ENCODE assay signal across 18 cellular contexts in genomic region chr6:77040566-77041195, GRCh38.
A peak's percentile ranks its signal among the peaks of the same experiment; 100 is the strongest.
DNase-seq lines count a peak whose midpoint lies in the region; ATAC-seq and TF ChIP-seq lines count a peak whose summit lies in the region.
"Had no signal": no experiment of that assay in that cellular context is flagged by ENCODE, and none has a peak within 500 bp of the region (broad histone marks: within the 10 kb centered on the region; RNA-seq: fewer than 3 reads in every experiment).

No MANE protein-coding gene starts in this region.

- POLR2A ChIA-PET in SK-N-SH (lab: Yijun Ruan, JAX): no interaction called here
- POLR2A ChIA-PET in activated CD8-positive, alpha-beta T cell treated with anti-CD3 and anti-CD28 coated beads for 36 hours (lab: Charles Lee): no interaction called here

- H3K4me2 ChIP-seq in SK-N-SH: no peak overlapping the region
- H3K4me2 ChIP-seq: BLaER1 treated with 17β-estradiol and CSF1 and Interleukin-3, amounts not matched to agents 10 nM and 100 nM had no signal

- no peak overlapping the region for H3K4me3 Mint-ChIP-seq in stimulated activated effector memory CD8-positive, alpha-beta T cell treated with anti-CD3 and anti-CD28 coated beads, Interleukin-12 subunit alpha, Interleukin-12 subunit beta, amount 100 ng/mL, for 72 hours
- H3K4me3 Mint-ChIP-seq in activated CD8-positive, alpha-beta T cell treated with anti-CD3 and anti-CD28 coated beads for 36 hours: no peak overlapping the region
- H3K4me3 Mint-ChIP-seq: IgD-negative memory B cell had no signal

- no peaks in the 10 kb centered on the region; a peak in 1 of 4 replicates for H3K4me1 ChIP-seq in SK-N-SH (ENCODE audit: control insufficient read depth in 1 of 2, insufficient read depth in 2 of 2, low read depth in 1 of 2, low read length in 1 of 2)

- TF ChIP-seq EP300 in SK-N-SH (IDR thresholded peaks at IDR 0.05; ENCODE audit: borderline replicate concordance in 1 of 2, low read depth in 1 of 2, low read length in 1 of 2): no peak

- H3K27me3 Mint-ChIP-seq in activated CD8-positive, alpha-beta T cell treated with anti-CD3 and anti-CD28 coated beads for 36 hours: no peaks in the 10 kb centered on the region
- H3K27me3 Mint-ChIP-seq: IgD-negative memory B cell had no signal

- no peak for TF ChIP-seq CTCF in SK-N-SH (IDR thresholded peaks at IDR 0.05)
- no peak for TF ChIP-seq CTCF in activated CD8-positive, alpha-beta T cell treated with anti-CD3 and anti-CD28 coated beads for 36 hours (IDR thresholded peaks at IDR 0.05)

- no peaks in the 10 kb centered on the region for H3K27me3 ChIP-seq in SK-N-SH (ENCODE audit: insufficient read depth)
- H3K27me3 ChIP-seq: BLaER1 treated with 17β-estradiol and CSF1 and Interleukin-3, amounts not matched to agents 10 nM and 100 nM had no signal

- H3K9me3 Mint-ChIP-seq in stimulated activated effector memory CD8-positive, alpha-beta T cell treated with anti-CD3 and anti-CD28 coated beads, Interleukin-12 subunit alpha, Interleukin-12 subunit beta, amount 100 ng/mL, for 72 hours: peaks cover 9% of the 10 kb centered on the region
- H3K9me3 Mint-ChIP-seq in activated CD8-positive, alpha-beta T cell treated with anti-CD3 and anti-CD28 coated beads for 36 hours: peaks cover 15% of the 10 kb centered on the region

- H3K4me3 ChIP-seq in SK-N-SH (ENCODE audit: low read depth in 2 of 2, low read length in 1 of 2): no peak overlapping the region
- H3K4me3 ChIP-seq: BLaER1 treated with 17β-estradiol and CSF1 and Interleukin-3, amounts not matched to agents 10 nM and 100 nM had no signal

- ATAC-seq in SK-N-SH treated with all-trans-retinoic acid at 6 μM for 48 hours: no peak
- ATAC-seq in GM21367 (IDR thresholded peaks at IDR 0.05; ENCODE audit: unreplicated experiment): no peak
- ATAC-seq in stimulated activated effector memory CD8-positive, alpha-beta T cell treated with anti-CD3 and anti-CD28 coated beads, Interleukin-12 subunit alpha, Interleukin-12 subunit beta, amount 100 ng/mL, for 72 hours: no peak
- no peak for ATAC-seq in activated CD8-positive, alpha-beta T cell treated with anti-CD3 and anti-CD28 coated beads for 36 hours
- ATAC-seq: Panc1 had no signal

- intact Hi-C loops in activated CD8-positive, alpha-beta T cell treated with anti-CD3 and anti-CD28 coated beads for 36 hours (cut with micrococcal nuclease): no loop called here

- no peaks in the 10 kb centered on the region for H4K20me1 ChIP-seq in SK-N-SH (ENCODE audit: insufficient read depth)
- H4K20me1 ChIP-seq: BLaER1 treated with 17β-estradiol and CSF1 and Interleukin-3, amounts not matched to agents 10 nM and 100 nM had no signal

- no peaks in the 10 kb centered on the region for H3K9me2 ChIP-seq in SK-N-SH

- peaks cover 9% of the 10 kb centered on the region for H3F3A ChIP-seq in SK-N-SH (replicated peaks; ENCODE audit: insufficient read depth)

- no peaks in the 10 kb centered on the region for H3K9me3 ChIP-seq in SK-N-SH

- H3K4me1 Mint-ChIP-seq in stimulated activated effector memory CD8-positive, alpha-beta T cell treated with anti-CD3 and anti-CD28 coated beads, Interleukin-12 subunit alpha, Interleukin-12 subunit beta, amount 100 ng/mL, for 72 hours: no peaks in the 10 kb centered on the region
- no peaks in the 10 kb centered on the region for H3K4me1 Mint-ChIP-seq in activated CD8-positive, alpha-beta T cell treated with anti-CD3 and anti-CD28 coated beads for 36 hours (ENCODE audit: low read depth)
- H3K4me1 Mint-ChIP-seq: IgD-negative memory B cell had no signal

- H3K27ac Mint-ChIP-seq in stimulated activated effector memory CD8-positive, alpha-beta T cell treated with anti-CD3 and anti-CD28 coated beads, Interleukin-12 subunit alpha, Interleukin-12 subunit beta, amount 100 ng/mL, for 72 hours: no peak overlapping the region
- H3K27ac Mint-ChIP-seq in activated CD8-positive, alpha-beta T cell treated with anti-CD3 and anti-CD28 coated beads for 36 hours: no peak overlapping the region
- H3K27ac Mint-ChIP-seq: IgD-negative memory B cell had no signal

- no peak overlapping the region for H2AFZ ChIP-seq in SK-N-SH (ENCODE audit: low read depth)

- CTCF ChIA-PET in SK-N-SH (lab: Yijun Ruan, JAX): no interaction called here
- CTCF ChIA-PET in activated CD8-positive, alpha-beta T cell treated with anti-CD3 and anti-CD28 coated beads for 36 hours (lab: Charles Lee): no interaction called here

- 6% methylated on average over 3 of the region's 3 CpGs for WGBS in SK-N-SH (ENCODE audit: low lambda C conversion rate)

- no peaks in the 10 kb centered on the region for H3K36me3 Mint-ChIP-seq in stimulated activated effector memory CD8-positive, alpha-beta T cell treated with anti-CD3 and anti-CD28 coated beads, Interleukin-12 subunit alpha, Interleukin-12 subunit beta, amount 100 ng/mL, for 72 hours
- no peaks in the 10 kb centered on the region for H3K36me3 Mint-ChIP-seq in activated CD8-positive, alpha-beta T cell treated with anti-CD3 and anti-CD28 coated beads for 36 hours (ENCODE audit: low read depth)
- H3K36me3 Mint-ChIP-seq: IgD-negative memory B cell had no signal

- H3K9ac ChIP-seq in SK-N-SH: no peak overlapping the region
- H3K9ac ChIP-seq: BLaER1 treated with 17β-estradiol and CSF1 and Interleukin-3, amounts not matched to agents 10 nM and 100 nM had no signal

- no peaks in the 10 kb centered on the region for H3K36me3 ChIP-seq in SK-N-SH (replicated peaks in 1 of 2; ENCODE audit: control insufficient read depth in 1 of 2, insufficient read depth in 2 of 2, low read length in 1 of 2)
- H3K36me3 ChIP-seq: BLaER1 treated with 17β-estradiol and CSF1 and Interleukin-3, amounts not matched to agents 10 nM and 100 nM had no signal

- TF ChIP-seq RAD21 in SK-N-SH (IDR thresholded peaks at IDR 0.05; ENCODE audit: low read length): no peak

- DNase-seq in SK-N-SH (no peak), amniotic epithelial cell (ENCODE audit: low read depth) (peak; percentile 24), fibroblast of peridontal ligament (ENCODE audit: extremely low read depth) (peak; percentile 58), inferior parietal cortex (ENCODE audit: extremely low spot score) (no peak)
- no peak for DNase-seq in stimulated activated effector memory CD8-positive, alpha-beta T cell treated with anti-CD3 and anti-CD28 coated beads, Interleukin-12 subunit alpha, Interleukin-12 subunit beta, amount 100 ng/mL, for 72 hours (ENCODE audit: low spot score in 2 of 2)
- no peak for DNase-seq in activated CD8-positive, alpha-beta T cell treated with anti-CD3 and anti-CD28 coated beads for 36 hours
- DNase-seq: DMS 273 treated with DMSO at 0.1 percent for 48 hours, H7, NCI-H146, NCI-H345, NCI-H748 treated with DMSO at 0.1 percent for 48 hours, SHP77 treated with DMSO at 0.1 percent for 48 hours had no signal

- H3K79me2 ChIP-seq in SK-N-SH (ENCODE audit: insufficient read depth): no peaks in the 10 kb centered on the region

- H3K27ac ChIP-seq in SK-N-SH (ENCODE audit: low read depth in 2 of 2, low read length in 1 of 2): no peak overlapping the region
- H3K27ac ChIP-seq: 22Rv1; BLaER1 treated with 17β-estradiol and CSF1 and Interleukin-3, amounts not matched to agents 10 nM and 100 nM had no signal

TF ChIP-seq in SK-N-SH, 30 proteins besides CTCF, POLR2A, EP300 and RAD21 (continues in another document):
- no peak for TF ChIP-seq RCOR1 (IDR thresholded peaks at IDR 0.05; ENCODE audit: low read length)
- no peak for TF ChIP-seq SIN3A (IDR thresholded peaks at IDR 0.05; ENCODE audit: borderline replicate concordance, low read depth, low read length)
- no peak for TF ChIP-seq MEF2A (IDR thresholded peaks at IDR 0.05; ENCODE audit: borderline replicate concordance, low read depth)
- TF ChIP-seq ZBTB33 (IDR thresholded peaks at IDR 0.05; ENCODE audit: borderline replicate concordance, low read depth): no peak
- TF ChIP-seq TCF12 (IDR thresholded peaks at IDR 0.05): no peak
- TF ChIP-seq FOSL2 (IDR thresholded peaks at IDR 0.05; ENCODE audit: borderline replicate concordance, low read depth): peak; percentile 9; the same call in 1 of the 2 replicates

TF ChIP-seq in SK-N-SH treated with all-trans-retinoic acid at 6 μM for 48 hours, 23 proteins besides CTCF, POLR2A, EP300 and RAD21 (continues in another document):
- no peak for TF ChIP-seq CSDC2 (CRISPR knock-in tag; IDR thresholded peaks at IDR 0.05)
- no peak for TF ChIP-seq BACH2 (CRISPR knock-in tag; IDR thresholded peaks at IDR 0.05; ENCODE audit: borderline replicate concordance)
- no peak for TF ChIP-seq ISL1 (CRISPR knock-in tag; IDR thresholded peaks at IDR 0.05)
- no peak for TF ChIP-seq TSHZ2 (CRISPR knock-in tag; IDR thresholded peaks at IDR 0.05)

Comparison
In these comparisons a context has a peak if more than half of its experiments do, and no peak if none do; other contexts are left out.
1. DNase-seq: peak in amniotic epithelial cell (single experiment) and fibroblast of peridontal ligament (single experiment); none in SK-N-SH (single experiment), stimulated activated effector memory CD8-positive, alpha-beta T cell treated with anti-CD3 and anti-CD28 coated beads, Interleukin-12 subunit alpha, Interleukin-12 subunit beta, amount 100 ng/mL, for 72 hours (0 of 2), inferior parietal cortex (single experiment) and activated CD8-positive, alpha-beta T cell treated with anti-CD3 and anti-CD28 coated beads for 36 hours (single experiment).